Comparison of ENCODE assay signal across 24 cellular contexts in genomic region chr1:93123141-93123783, GRCh38.
"Had no signal": no experiment of that assay in that cellular context is flagged by ENCODE, and none has a peak within 500 bp of the region (broad histone marks: within the 10 kb centered on the region; RNA-seq: fewer than 3 reads in every experiment).

No MANE protein-coding gene starts in this region.

- ATAC-seq: activated naive CD4-positive, alpha-beta T cell treated with anti-CD3 and anti-CD28 coated beads, Interleukin-2, amount 50 U/mL, for 72 hours; gastrocnemius medialis; heart right ventricle; naive thymus-derived CD4-positive, alpha-beta T cell; right cardiac atrium; stimulated activated memory B cell treated with anti-CD40 and anti-IgM and Interleukin-4, amounts not matched to agents 10 μg/mL and 1 μg/mL and 100 μg/mL, for 72 hours had no signal

- DNase-seq: activated CD4-positive, alpha-beta T cell treated with anti-CD3 and anti-CD28 coated beads, Interleukin-2, amount 50 U/mL, for 1 hour; activated CD8-positive, alpha-beta memory T cell treated with anti-CD3 and anti-CD28 coated beads for 24 hours; activated CD8-positive, alpha-beta memory T cell treated with anti-CD3 and anti-CD28 coated beads, Interleukin-2, amount 50 U/mL, for 48 hours; activated gamma-delta T cell treated with Interleukin-2 at 50 U/mL for 16 hours; adrenal gland; colonic mucosa; erythroblast; gastrocnemius medialis; heart right ventricle; immature natural killer cell; mesenchymal stem cell; naive thymus-derived CD4-positive, alpha-beta T cell; right cardiac atrium; stimulated activated CD4-positive, alpha-beta T cell treated with anti-CD3 and anti-CD28 coated beads, Interleukin-15, amount 100 ng/mL, for 24 hours; stimulated activated CD4-positive, alpha-beta T cell treated with anti-CD3 and anti-CD28 coated beads, Interleukin-2, amount 100 ng/mL, for 48 hours; testis had no signal

- H3K4me1 Mint-ChIP-seq: neural progenitor cell; stimulated activated memory B cell treated with anti-CD40 and anti-IgM and Interleukin-4, amounts not matched to agents 10 μg/mL and 1 μg/mL and 100 μg/mL, for 72 hours had no signal

- H3K4me3 Mint-ChIP-seq: immature natural killer cell; naive thymus-derived CD4-positive, alpha-beta T cell; neural progenitor cell; stimulated activated memory B cell treated with anti-CD40 and anti-IgM and Interleukin-4, amounts not matched to agents 10 μg/mL and 1 μg/mL and 100 μg/mL, for 72 hours; T-helper 2 cell treated with Interferon-gamma antibody and Interleukin-4, amounts not matched to agents 5 μg/mL and 100 μg/mL, for 36 hours; type B pancreatic cell had no signal

- H3K9me3 Mint-ChIP-seq: activated naive CD4-positive, alpha-beta T cell treated with anti-CD3 and anti-CD28 coated beads, Interleukin-2, amount 50 U/mL, for 72 hours; immature natural killer cell; naive thymus-derived CD4-positive, alpha-beta T cell; neural progenitor cell; stimulated activated memory B cell treated with anti-CD40 and anti-IgM and Interleukin-4, amounts not matched to agents 10 μg/mL and 1 μg/mL and 100 μg/mL, for 72 hours; T-helper 2 cell treated with Interferon-gamma antibody and Interleukin-4, amounts not matched to agents 5 μg/mL and 100 μg/mL, for 36 hours; type B pancreatic cell had no signal

- H3K27ac Mint-ChIP-seq: immature natural killer cell; neural progenitor cell; stimulated activated memory B cell treated with anti-CD40 and anti-IgM and Interleukin-4, amounts not matched to agents 10 μg/mL and 1 μg/mL and 100 μg/mL, for 72 hours; T-helper 2 cell treated with Interferon-gamma antibody and Interleukin-4, amounts not matched to agents 5 μg/mL and 100 μg/mL, for 36 hours; type B pancreatic cell had no signal

- H3K27me3 Mint-ChIP-seq: naive thymus-derived CD4-positive, alpha-beta T cell; stimulated activated memory B cell treated with anti-CD40 and anti-IgM and Interleukin-4, amounts not matched to agents 10 μg/mL and 1 μg/mL and 100 μg/mL, for 72 hours; type B pancreatic cell had no signal

- H3K36me3 Mint-ChIP-seq: activated naive CD4-positive, alpha-beta T cell treated with anti-CD3 and anti-CD28 coated beads, Interleukin-2, amount 50 U/mL, for 72 hours had no signal

- H3K4me3 ChIP-seq: adrenal gland, cardiac muscle cell, colonic mucosa, gastrocnemius medialis, heart right ventricle, neural progenitor cell, prostate gland, skin epidermis, testis had no signal
